In genomic region chr15:69652906-69653305, GRCh38 we compare ENCODE assay signal across 24 cellular contexts.
DNase-seq lines count a peak whose midpoint lies in the region; ATAC-seq, FAIRE-seq and TF ChIP-seq lines count a peak whose summit lies in the region.
"Had no signal": no experiment of that assay in that cellular context is flagged by ENCODE, and none has a peak within 500 bp of the region (broad histone marks: within the 10 kb centered on the region; RNA-seq: fewer than 3 reads in every experiment).

No MANE protein-coding gene starts in this region.

- H3K27ac ChIP-seq in H1 (ENCODE audit: low read depth, low read length) = no peak overlapping the region
- H3K27ac ChIP-seq in pancreas = no peak overlapping the region
- H3K27ac ChIP-seq: adrenal gland, Peyer's patch, suprapubic skin had no signal

- FAIRE-seq in H1 (lab: Jason Lieb, UNC) = no peak
- FAIRE-seq in pancreas (lab: Jason Lieb, UNC) = no peak
- FAIRE-seq: keratinocyte, small intestine had no signal

- TF ChIP-seq POLR2A in H1 (IDR thresholded peaks at IDR 0.05; ENCODE audit: control extremely low read depth in 1 of 2, low read depth in 2 of 2, low read length in 2 of 2) = no peak

- H3K79me2 ChIP-seq in H1 (ENCODE audit: control insufficient read depth in 1 of 2, insufficient read depth in 2 of 2, low read length in 2 of 2) = no peaks in the 10 kb centered on the region

- POLR2A ChIA-PET in H1 (lab: Charles Lee; ENCODE audit: partially characterized antibody) = no interaction called here

- no peak overlapping the region for H2BK15ac ChIP-seq in H1 (ENCODE audit: low read length)

- TF ChIP-seq EP300 in H1 (IDR thresholded peaks at IDR 0.05; ENCODE audit: borderline replicate concordance in 1 of 2, low read depth in 2 of 2, low read length in 2 of 2) = no peak

- H2BK12ac ChIP-seq in H1 (ENCODE audit: low read depth, low read length) = no peak overlapping the region

- intact Hi-C loops in pancreas (cut with DNase I) = no loop called here

- ATAC-seq in pancreas = peak in 3 of 4 donors; percentile 56 to 66 (median 59)
- ATAC-seq: activated CD8-positive, alpha-beta T cell treated with anti-CD3 and anti-CD28 coated beads for 36 hours; HCT116; stimulated activated naive B cell treated with anti-CD40 and anti-IgM and Interleukin-4, amounts not matched to agents 10 μg/mL and 1 μg/mL and 100 μg/mL, for 72 hours; T-helper 17 cell had no signal

- no peak overlapping the region for H2AFZ ChIP-seq in H1 (ENCODE audit: low read length)

- H3K4me1 ChIP-seq in H1 (replicated peaks in 1 of 4; ENCODE audit: control insufficient read depth in 3 of 4, insufficient read depth in 4 of 4, low read length in 3 of 4) = peaks cover 4 to 16% (median 14%) of the 10 kb centered on the region in 4 experiments
- no peaks in the 10 kb centered on the region for H3K4me1 ChIP-seq in pancreas
- H3K4me1 ChIP-seq: adrenal gland, Peyer's patch had no signal

- H3K4ac ChIP-seq in H1 (replicated peaks; ENCODE audit: insufficient read length, low read depth, low read length) = no peak overlapping the region

- no peak overlapping the region for H2BK20ac ChIP-seq in H1 (ENCODE audit: low read length)

- no peak overlapping the region for H3K14ac ChIP-seq in H1 (ENCODE audit: insufficient read length)

- no peak overlapping the region for H4K5ac ChIP-seq in H1 (ENCODE audit: insufficient read length, low read depth, low read length)

- no peak overlapping the region for H2BK5ac ChIP-seq in H1 (ENCODE audit: low read depth, low read length)

- TF ChIP-seq RAD21 in H1 (IDR thresholded peaks at IDR 0.05 in 1 of 2, conservative IDR thresholded peaks at IDR 0.05 in 1 of 2; ENCODE audit: low read depth in 2 of 2, low read length in 2 of 2) = peak; percentile 36 to 52

- H2BK120ac ChIP-seq in H1 (replicated peaks; ENCODE audit: low read depth, low read length) = no peak overlapping the region

- H3K56ac ChIP-seq in H1 (replicated peaks; ENCODE audit: insufficient read length, low read depth, low read length) = no peak overlapping the region

- H3K18ac ChIP-seq in H1 (ENCODE audit: extremely low read depth, low read length) = no peak overlapping the region

- no peaks in the 10 kb centered on the region for H4K20me1 ChIP-seq in H1 (replicated peaks in 1 of 2; ENCODE audit: control insufficient read depth in 1 of 2, insufficient read depth in 2 of 2, low read length in 2 of 2)

- no peak overlapping the region for H3K4me3 ChIP-seq in H1 (ENCODE audit: extremely low read depth in 1 of 4, insufficient read depth in 2 of 4, low read depth in 3 of 4, low read length in 4 of 4)
- H3K4me3 ChIP-seq in pancreas = no peak overlapping the region
- H3K4me3 ChIP-seq: adrenal gland, Peyer's patch, suprapubic skin had no signal

- 87% methylated on average over 3 of the region's 3 CpGs; no CpG with 5 or more reads in 1 of the 2 experiments for WGBS in H1 (ENCODE audit: extremely low coverage in 1 of 2, insufficient coverage in 1 of 2, insufficient read length in 1 of 2, insufficient replicate concordance in 2 of 2, low coverage in 1 of 2, low lambda C conversion rate in 2 of 2, missing lambda C conversion rate in 1 of 2), 2 experiments
- 60 to 65% methylated on average over 3 of the region's 3 CpGs for WGBS in pancreas, 2 donors

- CTCF ChIA-PET in H1 (lab: Charles Lee; ENCODE audit: partially characterized antibody) = interaction anchor here (1.0 to 1.6 kb wide), 9 partner anchors 20 to 174 kb away, joined by 3 to 5 read pairs (median 3); no protein-coding TSS in a partner anchor

- no peaks in the 10 kb centered on the region for H3K27me3 ChIP-seq in H1 (replicated peaks in 1 of 4; ENCODE audit: control insufficient read depth in 3 of 4, extremely low read depth in 1 of 4, insufficient read depth in 3 of 4, low read length in 3 of 4)
- no peaks in the 10 kb centered on the region for H3K27me3 ChIP-seq in pancreas
- H3K27me3 ChIP-seq: Peyer's patch had no signal

- H4K91ac ChIP-seq in H1 (replicated peaks; ENCODE audit: insufficient read length, low read length) = no peak overlapping the region

- no peak overlapping the region for H3K9ac ChIP-seq in H1 (replicated peaks in 1 of 4; ENCODE audit: extremely low read depth in 1 of 4, low read depth in 3 of 4, low read length in 3 of 4)

- H3K9me3 ChIP-seq in H1 (ENCODE audit: insufficient read depth in 2 of 2, low read depth in 1 of 2, low read length in 1 of 2) = no peaks in the 10 kb centered on the region
- H3K9me3 ChIP-seq in pancreas = no peaks in the 10 kb centered on the region
- H3K9me3 ChIP-seq: adrenal gland, Peyer's patch, suprapubic skin had no signal

- no peak overlapping the region for H3K23ac ChIP-seq in H1 (ENCODE audit: insufficient read length)

- no peak overlapping the region for H4K8ac ChIP-seq in H1 (ENCODE audit: extremely low read depth, insufficient read depth, low read length)

- no peaks in the 10 kb centered on the region; the same call in 1 of the 2 replicates for H3K23me2 ChIP-seq in H1 (ENCODE audit: low read depth, low read length)

- no peak overlapping the region for H3K4me2 ChIP-seq in H1 (ENCODE audit: insufficient read depth in 1 of 2, low read depth in 2 of 2, low read length in 2 of 2)

- H3K36me3 ChIP-seq in H1 (ENCODE audit: control insufficient read depth in 2 of 4, insufficient read depth in 4 of 4, low read length in 3 of 4) (no peaks in the 10 kb centered on the region), pancreas (no peaks in the 10 kb centered on the region)
- H3K36me3 ChIP-seq: adrenal gland, Peyer's patch, suprapubic skin had no signal

- H3K79me1 ChIP-seq in H1 (ENCODE audit: low read depth, low read length) = no peaks in the 10 kb centered on the region

- DNase-seq in D341Med (ENCODE audit: low spot score) (peak; percentile 15), GM10266 (ENCODE audit: extremely low spot score) (no peak), H1 (ENCODE audit: low read depth in 1 of 2, low spot score in 2 of 2) (no peak), pancreas (no peak), SIG-M5 treated with dmso at 0.1 percent for 504 hours (lab: John Stamatoyannopoulos, UW; ENCODE audit: unreplicated experiment) (no peak), Kasumi-1 (lab: John Stamatoyannopoulos, UW) (no peak)
- no peak for DNase-seq in stimulated activated CD4-positive, alpha-beta T cell treated with anti-CD3 and anti-CD28 coated beads, Interleukin-12 subunit alpha, Interleukin-12 subunit beta, amount 100 ng/mL, for 4 hours
- DNase-seq: activated CD4-positive, alpha-beta T cell treated with anti-CD3 and anti-CD28 coated beads for 1 hour; activated CD8-positive, alpha-beta T cell treated with anti-CD3 and anti-CD28 coated beads for 36 hours; activated naive CD4-positive, alpha-beta T cell; activated T-cell treated with anti-CD3 and anti-CD28 coated beads, Interleukin-2, amount 50 U/mL, for 24 hours; CD4-positive, alpha-beta T cell; DMS 273 treated with DMSO at 0.1 percent for 48 hours; IMR-90; NCI-H1105 treated with DMSO at 0.1 percent for 48 hours; NCI-H510A; Peyer's patch; small intestine; stimulated activated naive B cell treated with anti-CD40 and anti-IgM and Interleukin-4, amounts not matched to agents 10 μg/mL and 1 μg/mL and 100 μg/mL, for 72 hours; T-helper 17 cell had no signal

- TF ChIP-seq CTCF in GM10266 (IDR thresholded peaks at IDR 0.05; ENCODE audit: control insufficient read depth, insufficient read depth, low read depth, missing control alignments) (peak; percentile 1), H1 (IDR thresholded peaks at IDR 0.05; ENCODE audit: control extremely low read depth in 1 of 3, insufficient read depth in 1 of 3, low read depth in 1 of 3, low read length in 3 of 3) (peak in 2 of 3 experiments; percentile 2 to 17; a peak in 1 of 4 replicates), pancreas (IDR thresholded peaks at IDR 0.05) (no peak)

- H2AK5ac ChIP-seq in H1 (ENCODE audit: low read depth, low read length) = no peak overlapping the region

TF ChIP-seq in H1, 55 proteins besides CTCF, POLR2A, EP300 and RAD21:
- TF ChIP-seq GABPA (IDR thresholded peaks at IDR 0.05; ENCODE audit: borderline replicate concordance, insufficient read depth, low read length) (no peak), JUN (IDR thresholded peaks at IDR 0.05; ENCODE audit: low read depth, low read length) (no peak), SIX5 (IDR thresholded peaks at IDR 0.05; ENCODE audit: low read depth, low read length) (no peak), ASH2L (IDR thresholded peaks at IDR 0.05; ENCODE audit: low read length) (no peak)

Comparison
In these comparisons a context has a peak if more than half of its experiments do, and no peak if none do; other contexts are left out.
1. CTCF ChIP-seq: peak in GM10266 (single experiment) and H1 (2 of 3); none in pancreas (0 of 4).